18 cellular contexts compared by ENCODE assay signal in genomic region chr18:48961547-48961946, GRCh38. TPM values are rescaled to one million over a fixed set of nuclear protein-coding genes. Genes with fewer than 3 reads are reported as not detected.
DNase-seq lines count a peak whose midpoint lies in the region; ATAC-seq and TF ChIP-seq lines count a peak whose summit lies in the region.
"Had no signal": no experiment of that assay in that cellular context is flagged by ENCODE, and none has a peak within 500 bp of the region (broad histone marks: within the 10 kb centered on the region; RNA-seq: fewer than 3 reads in every experiment).

No MANE protein-coding gene starts in this region.

- CTCF ChIA-PET in HEK293 (lab: Yijun Ruan, JAX) = no interaction called here
- CTCF ChIA-PET in activated CD8-positive, alpha-beta T cell treated with anti-CD3 and anti-CD28 coated beads, Interleukin-2, amount 10 ng/mL, durations not matched to agents 7 days and 5 days (lab: Charles Lee) = no interaction called here

- no peaks in the 10 kb centered on the region for H4K20me1 ChIP-seq in smooth muscle cell (ENCODE audit: low read depth)

- POLR2A ChIA-PET in HEK293 (lab: Yijun Ruan, JAX) = interaction anchor here (0.6 to 3.4 kb wide), 3 partner anchors 9 to 642 kb away, joined by 4 to 19 read pairs (median 6); no protein-coding TSS in a partner anchor
- POLR2A ChIA-PET in activated CD8-positive, alpha-beta T cell treated with anti-CD3 and anti-CD28 coated beads, Interleukin-2, amount 10 ng/mL, durations not matched to agents 7 days and 5 days (lab: Charles Lee) = no interaction called here

- TF ChIP-seq CTCF in HEK293 (tag by site-specific recombination; IDR thresholded peaks at IDR 0.05) = no peak
- TF ChIP-seq CTCF in smooth muscle cell (IDR thresholded peaks at IDR 0.05; ENCODE audit: borderline replicate concordance, insufficient read depth, poor library complexity, severe bottlenecking) = no peak

- ATAC-seq in effector memory CD8-positive, alpha-beta T cell (replicated peaks) = no peak
- ATAC-seq in activated CD8-positive, alpha-beta T cell treated with anti-CD3 and anti-CD28 coated beads, Interleukin-2, amount 10 ng/mL, durations not matched to agents 7 days and 5 days = no peak
- ATAC-seq: activated T-cell treated with anti-CD3 and anti-CD28 coated beads, Interleukin-2, amount 50 U/mL, for 4 hours had no signal

- no peaks in the 10 kb centered on the region for H3K9me3 Mint-ChIP-seq in effector memory CD8-positive, alpha-beta T cell
- no peaks in the 10 kb centered on the region for H3K9me3 Mint-ChIP-seq in activated CD8-positive, alpha-beta T cell treated with anti-CD3 and anti-CD28 coated beads, Interleukin-2, amount 10 ng/mL, durations not matched to agents 7 days and 5 days (ENCODE audit: insufficient read depth)
- H3K9me3 Mint-ChIP-seq: activated CD4-positive, alpha-beta memory T cell treated with anti-CD3 and anti-CD28 coated beads for 36 hours; activated naive CD4-positive, alpha-beta T cell treated with anti-CD3 and anti-CD28 coated beads for 36 hours; activated T-cell treated with anti-CD3 and anti-CD28 coated beads, Interleukin-2, amount 50 U/mL, for 4 hours; CD8-positive, alpha-beta memory T cell; nephron progenitor cell had no signal

- peaks cover 6 to 32% of the 10 kb centered on the region in 2 donors for H3K27me3 Mint-ChIP-seq in effector memory CD8-positive, alpha-beta T cell
- peaks cover 39% of the 10 kb centered on the region for H3K27me3 Mint-ChIP-seq in activated CD8-positive, alpha-beta T cell treated with anti-CD3 and anti-CD28 coated beads, Interleukin-2, amount 10 ng/mL, durations not matched to agents 7 days and 5 days (ENCODE audit: low read depth)
- H3K27me3 Mint-ChIP-seq: activated CD4-positive, alpha-beta memory T cell treated with anti-CD3 and anti-CD28 coated beads for 36 hours had no signal

- H2AFZ ChIP-seq in smooth muscle cell (ENCODE audit: low read depth) = no peak overlapping the region

- H3K4me3 ChIP-seq in HEK293 (ENCODE audit: low read depth, low read length) (no peak overlapping the region), SJSA1 (peak overlapping the region; percentile 2; the same call in 1 of the 2 replicates), smooth muscle cell (no peak overlapping the region)
- H3K4me3 ChIP-seq: colonic mucosa, SJCRH30 had no signal

- peak overlapping the region; percentile 79 for H3K9ac ChIP-seq in smooth muscle cell (ENCODE audit: low read depth)

- H3K4me1 ChIP-seq in HEK293 (ENCODE audit: control insufficient read depth, insufficient read depth, low read length) = peaks cover 22% of the 10 kb centered on the region
- peaks cover 57% of the 10 kb centered on the region for H3K4me1 ChIP-seq in SJSA1 (replicated peaks)
- H3K4me1 ChIP-seq in smooth muscle cell (ENCODE audit: low read depth) = peaks cover 19% of the 10 kb centered on the region
- H3K4me1 ChIP-seq: colonic mucosa, SJCRH30 had no signal

- H3K27ac Mint-ChIP-seq in effector memory CD8-positive, alpha-beta T cell = no peak overlapping the region
- H3K27ac Mint-ChIP-seq in activated CD8-positive, alpha-beta T cell treated with anti-CD3 and anti-CD28 coated beads, Interleukin-2, amount 10 ng/mL, durations not matched to agents 7 days and 5 days = no peak overlapping the region
- H3K27ac Mint-ChIP-seq: activated CD4-positive, alpha-beta memory T cell treated with anti-CD3 and anti-CD28 coated beads for 36 hours; activated naive CD4-positive, alpha-beta T cell treated with anti-CD3 and anti-CD28 coated beads for 36 hours; CD8-positive, alpha-beta memory T cell; nephron progenitor cell had no signal

- peak overlapping the region; percentile 56 for H3K4me2 ChIP-seq in smooth muscle cell

- no peak overlapping the region for H3K4me3 Mint-ChIP-seq in effector memory CD8-positive, alpha-beta T cell
- H3K4me3 Mint-ChIP-seq in activated CD8-positive, alpha-beta T cell treated with anti-CD3 and anti-CD28 coated beads, Interleukin-2, amount 10 ng/mL, durations not matched to agents 7 days and 5 days = no peak overlapping the region
- H3K4me3 Mint-ChIP-seq: activated CD4-positive, alpha-beta memory T cell treated with anti-CD3 and anti-CD28 coated beads for 36 hours; activated naive CD4-positive, alpha-beta T cell treated with anti-CD3 and anti-CD28 coated beads for 36 hours; activated T-cell treated with anti-CD3 and anti-CD28 coated beads, Interleukin-2, amount 50 U/mL, for 4 hours; CD8-positive, alpha-beta memory T cell; nephron progenitor cell had no signal

- peaks cover 13% of the 10 kb centered on the region for H3K79me2 ChIP-seq in smooth muscle cell (ENCODE audit: low read depth)

- H3F3A ChIP-seq in smooth muscle cell (ENCODE audit: low read depth) = peaks cover 22% of the 10 kb centered on the region

- no peaks in the 10 kb centered on the region for H3K36me3 ChIP-seq in HEK293 (ENCODE audit: control insufficient read depth in 2 of 2, insufficient read depth in 1 of 2, low read length in 2 of 2)
- H3K36me3 ChIP-seq in SJSA1 = no peaks in the 10 kb centered on the region
- H3K36me3 ChIP-seq in smooth muscle cell (ENCODE audit: low read depth) = no peaks in the 10 kb centered on the region
- H3K36me3 ChIP-seq: colonic mucosa, SJCRH30 had no signal

- H3K27me3 ChIP-seq in SJSA1 (replicated peaks) (no peaks in the 10 kb centered on the region), smooth muscle cell (ENCODE audit: low read depth) (no peaks in the 10 kb centered on the region)
- H3K27me3 ChIP-seq: colonic mucosa, SJCRH30 had no signal

- H3K4me1 Mint-ChIP-seq in effector memory CD8-positive, alpha-beta T cell (ENCODE audit: low read depth in 2 of 2) = peaks cover 5 to 7% of the 10 kb centered on the region in 2 donors
- H3K4me1 Mint-ChIP-seq in activated CD8-positive, alpha-beta T cell treated with anti-CD3 and anti-CD28 coated beads, Interleukin-2, amount 10 ng/mL, durations not matched to agents 7 days and 5 days (ENCODE audit: low read depth) = peaks cover 10% of the 10 kb centered on the region

- H3K9me3 ChIP-seq in HEK293 (ENCODE audit: control insufficient read depth, insufficient read depth, low read depth, low read length) = no peaks in the 10 kb centered on the region
- no peaks in the 10 kb centered on the region for H3K9me3 ChIP-seq in SJSA1 (replicated peaks)
- no peaks in the 10 kb centered on the region for H3K9me3 ChIP-seq in smooth muscle cell (replicated peaks; ENCODE audit: low read depth)
- H3K9me3 ChIP-seq: colonic mucosa, SJCRH30 had no signal

- DNase-seq in SJSA1 (ENCODE audit: low read depth in 1 of 2, low spot score in 2 of 2) (peak; percentile 78), glomerular visceral epithelial cell (ENCODE audit: extremely low spot score) (peak; percentile 71), smooth muscle cell (lab: John Stamatoyannopoulos, UW; ENCODE audit: unreplicated experiment) (no peak), NCI-H1105 (lab: John Stamatoyannopoulos, UW) (no peak)
- no peak for DNase-seq in effector memory CD8-positive, alpha-beta T cell
- DNase-seq in activated CD8-positive, alpha-beta T cell treated with anti-CD3 and anti-CD28 coated beads, Interleukin-2, amount 10 ng/mL, durations not matched to agents 7 days and 5 days = no peak
- DNase-seq: activated CD4-positive, alpha-beta memory T cell treated with anti-CD3 and anti-CD28 coated beads for 36 hours; activated naive CD4-positive, alpha-beta T cell treated with anti-CD3 and anti-CD28 coated beads for 36 hours; activated T-cell treated with anti-CD3 and anti-CD28 coated beads, Interleukin-2, amount 50 U/mL, for 4 hours; CD8-positive, alpha-beta memory T cell; colonic mucosa; kidney glomerular epithelial cell; NCI-H1436; NCI-H748 treated with DMSO at 0.1 percent for 48 hours; nephron progenitor cell; SJCRH30; T-helper 2 cell had no signal

- no peaks in the 10 kb centered on the region for H3K36me3 Mint-ChIP-seq in effector memory CD8-positive, alpha-beta T cell (ENCODE audit: insufficient read depth)
- no peaks in the 10 kb centered on the region for H3K36me3 Mint-ChIP-seq in activated CD8-positive, alpha-beta T cell treated with anti-CD3 and anti-CD28 coated beads, Interleukin-2, amount 10 ng/mL, durations not matched to agents 7 days and 5 days (ENCODE audit: low read depth)
- H3K36me3 Mint-ChIP-seq: activated CD4-positive, alpha-beta memory T cell treated with anti-CD3 and anti-CD28 coated beads for 36 hours; CD8-positive, alpha-beta memory T cell had no signal

- 47% methylated on average over 12 of the region's 12 CpGs for WGBS in smooth muscle cell (ENCODE audit: low lambda C conversion rate)

- H3K27ac ChIP-seq in HEK293 (ENCODE audit: extremely low read depth, low read depth, low read length) (no peak overlapping the region), SJSA1 (peak overlapping the region; percentile 92), smooth muscle cell (ENCODE audit: low read depth) (peak overlapping the region; percentile 96)
- H3K27ac ChIP-seq: colonic mucosa, SJCRH30 had no signal

TF ChIP-seq in HEK293, 187 proteins besides CTCF, POLR2A, EP300 and RAD21:
- TF ChIP-seq PRDM1 (tag by site-specific recombination; IDR thresholded peaks at IDR 0.05) (peak; percentile 86), ZNF426 (tag by site-specific recombination; IDR thresholded peaks at IDR 0.05) (no peak), KLF1 (tag by site-specific recombination; IDR thresholded peaks at IDR 0.05) (peak; percentile 87), ZBTB10 (tag by site-specific recombination; IDR thresholded peaks at IDR 0.05) (no peak), ZFHX2 (tag by site-specific recombination; conservative IDR thresholded peaks at IDR 0.05) (0 out of 2 replicates have a peak, but pooled peaks have one; percentile 35)

RNA-seq across cellular contexts. Expression of gene SMAD7, which starts 10.8 kb away (rescaled TPM):
- total RNA-seq in SJSA1 (2014; rRNA removed; shearing (Covaris generic)) = 52.2 and 64.5 TPM in 2 replicates
- 114 and 142 TPM in 2 replicates for total RNA-seq in smooth muscle cell
- 134 and 136 TPM in 2 replicates for polyA plus RNA-seq in smooth muscle cell
- total RNA-seq in activated CD8-positive, alpha-beta T cell treated with anti-CD3 and anti-CD28 coated beads, Interleukin-2, amount 10 ng/mL, durations not matched to agents 7 days and 5 days = 10 to 100 TPM; 23.8 to 24.1 TPM

Comparison
In these comparisons a context has a peak if more than half of its experiments do, and no peak if none do; other contexts are left out.
1. DNase-seq: peak in SJSA1 (2 of 2) and glomerular visceral epithelial cell (single experiment); none in smooth muscle cell (single experiment), effector memory CD8-positive, alpha-beta T cell (0 of 3), NCI-H1105 (single experiment) and activated CD8-positive, alpha-beta T cell treated with anti-CD3 and anti-CD28 coated beads, Interleukin-2, amount 10 ng/mL, durations not matched to agents 7 days and 5 days (single experiment).